ENCODE assay signal across 26 cellular contexts in genomic region chr1:223266632-223267172, GRCh38.
"Had no signal": no experiment of that assay in that cellular context is flagged by ENCODE, and none has a peak within 500 bp of the region (broad histone marks: within the 10 kb centered on the region; RNA-seq: fewer than 3 reads in every experiment).

No MANE protein-coding gene starts in this region.

- H3K27me3 ChIP-seq: breast epithelium, gastrocnemius medialis, left lung, right lobe of liver, stomach, tibial artery had no signal

- H3K9me3 ChIP-seq: breast epithelium, gastrocnemius medialis, left lung, lower lobe of right lung, neutrophil, right lobe of liver, stomach, tibial artery had no signal

- H3K4me3 Mint-ChIP-seq: activated CD4-positive, alpha-beta T cell treated with anti-CD3 and anti-CD28 coated beads for 36 hours; activated CD8-positive, alpha-beta memory T cell treated with anti-CD3 and anti-CD28 coated beads, Interleukin-2, amount 10 ng/mL, durations not matched to agents 7 days and 5 days; activated CD8-positive, alpha-beta T cell treated with anti-CD3 and anti-CD28 coated beads, Interleukin-2, amount 10 ng/mL, durations not matched to agents 7 days and 5 days; activated T-cell treated with anti-CD3 and anti-CD28 coated beads, Interleukin-2, amount 50 U/mL, for 72 hours; central memory CD8-positive, alpha-beta T cell; naive thymus-derived CD8-positive, alpha-beta T cell had no signal

- H3K4me3 ChIP-seq: breast epithelium, gastrocnemius medialis, left lung, lower lobe of right lung, right lobe of liver, skin epidermis, stomach, tibial artery had no signal

- H3K36me3 Mint-ChIP-seq: activated CD8-positive, alpha-beta memory T cell treated with anti-CD3 and anti-CD28 coated beads, Interleukin-2, amount 10 ng/mL, durations not matched to agents 7 days and 5 days; naive thymus-derived CD8-positive, alpha-beta T cell had no signal

- H3K27ac ChIP-seq: breast epithelium, gastrocnemius medialis, left lung, lower lobe of right lung, neutrophil, right lobe of liver, skin epidermis, stomach, tibial artery had no signal

- ATAC-seq: activated CD8-positive, alpha-beta memory T cell treated with anti-CD3 and anti-CD28 coated beads, Interleukin-2, amount 10 ng/mL, durations not matched to agents 7 days and 5 days; activated CD8-positive, alpha-beta T cell treated with anti-CD3 and anti-CD28 coated beads, Interleukin-2, amount 10 ng/mL, durations not matched to agents 7 days and 5 days; activated naive CD4-positive, alpha-beta T cell treated with anti-CD3 and anti-CD28 coated beads, Interleukin-2, amount 50 U/mL, for 72 hours; gastrocnemius medialis; left lung; naive thymus-derived CD8-positive, alpha-beta T cell; right lobe of liver had no signal

- H3K4me1 Mint-ChIP-seq: activated CD8-positive, alpha-beta memory T cell treated with anti-CD3 and anti-CD28 coated beads, Interleukin-2, amount 10 ng/mL, durations not matched to agents 7 days and 5 days; central memory CD8-positive, alpha-beta T cell had no signal

- DNase-seq: activated CD4-positive, alpha-beta T cell treated with anti-CD3 and anti-CD28 coated beads for 36 hours; activated CD4-positive, CD25-positive, alpha-beta regulatory T cell; activated CD8-positive, alpha-beta memory T cell treated with anti-CD3 and anti-CD28 coated beads, Interleukin-2, amount 10 ng/mL, durations not matched to agents 7 days and 5 days; activated CD8-positive, alpha-beta T cell treated with anti-CD3 and anti-CD28 coated beads, Interleukin-2, amount 10 ng/mL, durations not matched to agents 7 days and 5 days; activated naive CD4-positive, alpha-beta T cell; activated T-cell treated with anti-CD3 and anti-CD28 coated beads for 4 hours; activated T-cell treated with anti-CD3 and anti-CD28 coated beads, Interleukin-2, amount 50 U/mL, for 72 hours; dermis blood vessel endothelial cell; effector CD8-positive, alpha-beta T cell; gastrocnemius medialis; glutamatergic neuron; left lung; lower lobe of right lung; mesenchymal stem cell; naive thymus-derived CD8-positive, alpha-beta T cell; right lobe of liver; stimulated activated CD4-positive, alpha-beta T cell treated with anti-CD3 and anti-CD28 coated beads, Interleukin-12 subunit alpha, Interleukin-12 subunit beta, amount 100 ng/mL, for 4 hours; stimulated activated CD4-positive, alpha-beta T cell treated with anti-CD3 and anti-CD28 coated beads, Interleukin-4, amount 100 ng/mL, for 1 hour; stomach; T-helper 2 cell; tibial artery had no signal

- H3K27ac Mint-ChIP-seq: activated CD4-positive, alpha-beta T cell treated with anti-CD3 and anti-CD28 coated beads for 36 hours; activated CD8-positive, alpha-beta memory T cell treated with anti-CD3 and anti-CD28 coated beads, Interleukin-2, amount 10 ng/mL, durations not matched to agents 7 days and 5 days; activated CD8-positive, alpha-beta T cell treated with anti-CD3 and anti-CD28 coated beads, Interleukin-2, amount 10 ng/mL, durations not matched to agents 7 days and 5 days; activated naive CD4-positive, alpha-beta T cell treated with anti-CD3 and anti-CD28 coated beads, Interleukin-2, amount 50 U/mL, for 72 hours; activated T-cell treated with anti-CD3 and anti-CD28 coated beads, Interleukin-2, amount 50 U/mL, for 72 hours had no signal

- H3K36me3 ChIP-seq: breast epithelium, gastrocnemius medialis, left lung, lower lobe of right lung, neutrophil, right lobe of liver, tibial artery had no signal

- H3K9me3 Mint-ChIP-seq: activated naive CD4-positive, alpha-beta T cell treated with anti-CD3 and anti-CD28 coated beads, Interleukin-2, amount 50 U/mL, for 72 hours; activated T-cell treated with anti-CD3 and anti-CD28 coated beads, Interleukin-2, amount 50 U/mL, for 72 hours; central memory CD8-positive, alpha-beta T cell; naive thymus-derived CD8-positive, alpha-beta T cell had no signal

- H3K4me1 ChIP-seq: breast epithelium, gastrocnemius medialis, left lung, lower lobe of right lung, tibial artery had no signal

- H3K27me3 Mint-ChIP-seq: activated CD4-positive, alpha-beta T cell treated with anti-CD3 and anti-CD28 coated beads for 36 hours; naive thymus-derived CD8-positive, alpha-beta T cell had no signal
